1 cellular context compared by ENCODE assay signal in the genomic region with DNA sequence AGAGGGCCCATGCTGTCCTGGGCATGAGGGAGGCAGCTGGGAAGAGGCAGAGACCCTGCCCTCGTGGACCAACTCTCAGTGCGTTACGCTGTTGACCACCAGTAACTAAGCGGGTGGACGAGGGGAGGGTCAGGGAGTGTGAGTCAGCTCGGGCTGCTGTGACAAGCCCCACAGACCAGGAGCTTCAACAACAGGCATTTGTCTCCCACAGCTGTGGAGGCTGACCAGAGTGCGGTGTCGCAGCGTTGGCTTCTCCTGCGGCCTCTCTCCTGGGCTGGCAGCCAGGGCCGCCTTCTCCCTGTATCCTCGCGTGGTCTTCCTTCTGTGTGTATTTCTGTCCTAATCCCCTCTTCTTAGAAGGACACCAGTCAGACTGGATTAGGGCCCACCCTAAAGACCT.
TF ChIP-seq lines count a peak whose summit lies in the region.

No MANE protein-coding gene starts in this region.

TF ChIP-seq in IMR-90, 13 proteins besides CTCF, POLR2A, EP300 and RAD21 (continued from another document):
- TF ChIP-seq, protein P1, sequence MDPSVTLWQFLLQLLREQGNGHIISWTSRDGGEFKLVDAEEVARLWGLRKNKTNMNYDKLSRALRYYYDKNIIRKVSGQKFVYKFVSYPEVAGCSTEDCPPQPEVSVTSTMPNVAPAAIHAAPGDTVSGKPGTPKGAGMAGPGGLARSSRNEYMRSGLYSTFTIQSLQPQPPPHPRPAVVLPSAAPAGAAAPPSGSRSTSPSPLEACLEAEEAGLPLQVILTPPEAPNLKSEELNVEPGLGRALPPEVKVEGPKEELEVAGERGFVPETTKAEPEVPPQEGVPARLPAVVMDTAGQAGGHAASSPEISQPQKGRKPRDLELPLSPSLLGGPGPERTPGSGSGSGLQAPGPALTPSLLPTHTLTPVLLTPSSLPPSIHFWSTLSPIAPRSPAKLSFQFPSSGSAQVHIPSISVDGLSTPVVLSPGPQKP (IDR thresholded peaks at IDR 0.05; ENCODE audit: borderline replicate concordance, low read depth, low read length), result no peak
- TF ChIP-seq RFX5 (IDR thresholded peaks at IDR 0.05; ENCODE audit: low read depth, low read length), result no peak
- TF ChIP-seq SMC3 (IDR thresholded peaks at IDR 0.05; ENCODE audit: low read depth, low read length), result no peak
- no peak for TF ChIP-seq CEBPB (IDR thresholded peaks at IDR 0.05; ENCODE audit: low read depth, low read length)
- no peak for TF ChIP-seq FOS (IDR thresholded peaks at IDR 0.05; ENCODE audit: low read depth, low read length)
- TF ChIP-seq, protein P2, sequence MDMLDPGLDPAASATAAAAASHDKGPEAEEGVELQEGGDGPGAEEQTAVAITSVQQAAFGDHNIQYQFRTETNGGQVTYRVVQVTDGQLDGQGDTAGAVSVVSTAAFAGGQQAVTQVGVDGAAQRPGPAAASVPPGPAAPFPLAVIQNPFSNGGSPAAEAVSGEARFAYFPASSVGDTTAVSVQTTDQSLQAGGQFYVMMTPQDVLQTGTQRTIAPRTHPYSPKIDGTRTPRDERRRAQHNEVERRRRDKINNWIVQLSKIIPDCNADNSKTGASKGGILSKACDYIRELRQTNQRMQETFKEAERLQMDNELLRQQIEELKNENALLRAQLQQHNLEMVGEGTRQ (IDR thresholded peaks at IDR 0.05; ENCODE audit: low read depth, low read length), result no peak
- no peak for TF ChIP-seq MXI1 (IDR thresholded peaks at IDR 0.05; ENCODE audit: borderline replicate concordance, low read depth, low read length)
- no peak for TF ChIP-seq CHD1 (IDR thresholded peaks at IDR 0.05; ENCODE audit: low read depth, low read length)
- TF ChIP-seq BHLHE40 (IDR thresholded peaks at IDR 0.05; ENCODE audit: low read depth, low read length), result no peak
